ENCODE assay signal across 13 cellular contexts in genomic region chr2:233422649-233423435, GRCh38.
DNase-seq lines count a peak whose midpoint lies in the region; ATAC-seq and TF ChIP-seq lines count a peak whose summit lies in the region.
"Had no signal": no experiment of that assay in that cellular context is flagged by ENCODE, and none has a peak within 500 bp of the region (broad histone marks: within the 10 kb centered on the region; RNA-seq: fewer than 3 reads in every experiment).

No MANE protein-coding gene starts in this region.

- peaks cover 28% of the 10 kb centered on the region for H3K4me1 Mint-ChIP-seq in Caco-2 (ENCODE audit: low read depth, unreplicated experiment)

- POLR2A ChIA-PET in Caco-2 (lab: Charles Lee), result no interaction called here
- POLR2A ChIA-PET in OCI-LY7 (lab: Charles Lee), result interaction anchor here (0.5 to 1.4 kb wide), 7 partner anchors 15 to 1008 kb away, joined by 3 to 5 read pairs (median 3); no protein-coding TSS in a partner anchor

- H3K79me2 ChIP-seq in OCI-LY7 (ENCODE audit: insufficient read depth, low read depth, low read length), result peaks cover 45% of the 10 kb centered on the region

- no peaks in the 10 kb centered on the region for H3K9me2 ChIP-seq in OCI-LY7 (ENCODE audit: insufficient read depth, low read length)

- ATAC-seq in psoas muscle (peak in 2 of 4 donors; percentile 26 to 44), GM19328 (IDR thresholded peaks at IDR 0.05; ENCODE audit: unreplicated experiment) (no peak), foreskin keratinocyte (no peak)

- H3K9me3 ChIP-seq in Caco-2 (no peaks in the 10 kb centered on the region), OCI-LY7 (ENCODE audit: low read length) (0 out of 2 replicates have a peak, but pooled peaks cover 7% of the 10 kb centered on the region), psoas muscle (no peaks in the 10 kb centered on the region)
- H3K9me3 ChIP-seq in effector memory CD4-positive, alpha-beta T cell (ENCODE audit: control insufficient read depth, low read length), result no peaks in the 10 kb centered on the region
- H3K9me3 ChIP-seq: thoracic aorta had no signal

- H3K36me3 ChIP-seq in Caco-2 (ENCODE audit: control insufficient read depth, insufficient read depth, low read length), result no peaks in the 10 kb centered on the region
- peaks cover 33% of the 10 kb centered on the region for H3K36me3 ChIP-seq in OCI-LY7 (ENCODE audit: insufficient read depth, low read length)
- no peaks in the 10 kb centered on the region for H3K36me3 ChIP-seq in effector memory CD4-positive, alpha-beta T cell (ENCODE audit: control insufficient read depth, insufficient read depth, low read length)
- peaks cover 0 to 21% of the 10 kb centered on the region in 2 donors for H3K36me3 ChIP-seq in psoas muscle (ENCODE audit: insufficient read depth in 1 of 2, low read depth in 1 of 2)
- H3K36me3 ChIP-seq: thoracic aorta had no signal

- no peaks in the 10 kb centered on the region for H3K9me3 Mint-ChIP-seq in Caco-2 (ENCODE audit: unreplicated experiment)

- H3K4me3 Mint-ChIP-seq in Caco-2 (ENCODE audit: unreplicated experiment), result no peak overlapping the region
- H3K4me3 Mint-ChIP-seq: brain had no signal

- peak overlapping the region; percentile 75 for H3K4me2 ChIP-seq in OCI-LY7 (ENCODE audit: low read length)

- no peaks in the 10 kb centered on the region for H3K27me3 Mint-ChIP-seq in Caco-2 (ENCODE audit: insufficient read depth, unreplicated experiment)

- no peaks in the 10 kb centered on the region for H4K20me1 ChIP-seq in OCI-LY7 (ENCODE audit: insufficient read depth, low read length)

- H3K27ac Mint-ChIP-seq in Caco-2 (ENCODE audit: unreplicated experiment), result peak overlapping the region; percentile 86

- peaks cover 19% of the 10 kb centered on the region for H3K4me1 ChIP-seq in Caco-2
- H3K4me1 ChIP-seq in OCI-LY7 (ENCODE audit: insufficient read depth, low read length, poor library complexity, severe bottlenecking), result peaks cover 52% of the 10 kb centered on the region
- H3K4me1 ChIP-seq in effector memory CD4-positive, alpha-beta T cell (ENCODE audit: control insufficient read depth, insufficient read depth, low read length, poor library complexity, severe bottlenecking), result peaks cover 65% of the 10 kb centered on the region
- peaks cover 64% of the 10 kb centered on the region for H3K4me1 ChIP-seq in psoas muscle
- no peaks in the 10 kb centered on the region for H3K4me1 ChIP-seq in foreskin keratinocyte

- no peak for DNase-seq in Caco-2
- DNase-seq in OCI-LY7 (ENCODE audit: low spot score), result no peak
- DNase-seq in effector memory CD4-positive, alpha-beta T cell, result no peak
- no peak for DNase-seq in psoas muscle
- no peak for DNase-seq in C1 segment of cervical spinal cord (lab: John Stamatoyannopoulos, UW)
- no peak for DNase-seq in foreskin keratinocyte
- DNase-seq: DMS 273 treated with DMSO at 0.1 percent for 48 hours, hypothalamus, MM.1S, right cardiac atrium had no signal

- WGBS in psoas muscle, 3 donors, result 60 to 78% (median 67%) methylated on average over 9 of the region's 9 CpGs

- CTCF ChIA-PET in Caco-2 (lab: Charles Lee) (no interaction called here), OCI-LY7 (lab: Charles Lee; ENCODE audit: unreplicated experiment) (no interaction called here)

- BruUV-seq in Caco-2 (replicated peaks; lab: Mats Ljungman, UMichigan) (TSS peak; percentile 90), OCI-LY7 (replicated peaks; lab: Mats Ljungman, UMichigan) (no TSS peak)

- H3K4me3 ChIP-seq in Caco-2 (ENCODE audit: low read depth, low read length) (no peak overlapping the region), OCI-LY7 (ENCODE audit: low read depth, low read length, poor library complexity, severe bottlenecking) (no peak overlapping the region), psoas muscle (peak overlapping the region; percentile 77)
- H3K4me3 ChIP-seq in effector memory CD4-positive, alpha-beta T cell (ENCODE audit: insufficient read depth, low read depth, low read length, poor library complexity, severe bottlenecking), result peak overlapping the region; percentile 12

- H3K27ac ChIP-seq in OCI-LY7 (ENCODE audit: low read depth, low read length, poor library complexity, severe bottlenecking), result peak overlapping the region; percentile 69
- peak overlapping the region; percentile 73 for H3K27ac ChIP-seq in effector memory CD4-positive, alpha-beta T cell (ENCODE audit: insufficient read depth, low read length, poor library complexity, severe bottlenecking)
- H3K27ac ChIP-seq in psoas muscle, result peak overlapping the region; percentile 96
- H3K27ac ChIP-seq in foreskin keratinocyte, result no peak overlapping the region

- intact Hi-C loops in Caco-2 (cut with micrococcal nuclease; ENCODE audit: unreplicated experiment) (no loop called here), OCI-LY7 (cut with micrococcal nuclease; ENCODE audit: unreplicated experiment) (no loop called here), psoas muscle (cut with DNase I) (no loop called here)

- H3K27me3 ChIP-seq in Caco-2 (replicated peaks; ENCODE audit: control insufficient read depth, insufficient read depth, low read length) (no peaks in the 10 kb centered on the region), psoas muscle (ENCODE audit: insufficient read depth in 3 of 3, low read length in 2 of 3) (no peaks in the 10 kb centered on the region), foreskin keratinocyte (no peaks in the 10 kb centered on the region)
- H3K27me3 ChIP-seq in effector memory CD4-positive, alpha-beta T cell (replicated peaks; ENCODE audit: control insufficient read depth, insufficient read depth, low read length, poor library complexity, severe bottlenecking), result no peaks in the 10 kb centered on the region

- TF ChIP-seq CTCF in Caco-2 (IDR thresholded peaks at IDR 0.05; ENCODE audit: insufficient read depth in 1 of 2, low read depth in 1 of 2, low read length in 1 of 2, severe bottlenecking in 1 of 2, unreplicated experiment in 1 of 2) (no peak), OCI-LY7 (conservative IDR thresholded peaks at IDR 0.05; ENCODE audit: low read length) (no peak), psoas muscle (IDR thresholded peaks at IDR 0.05) (no peak), foreskin keratinocyte (conservative IDR thresholded peaks at IDR 0.05) (no peak)

- H2AFZ ChIP-seq in OCI-LY7 (ENCODE audit: low read length), result no peak overlapping the region

- H3K36me3 Mint-ChIP-seq in Caco-2 (ENCODE audit: insufficient read depth, unreplicated experiment), result peaks cover 81% of the 10 kb centered on the region

Comparison
In these comparisons a context has a peak if more than half of its experiments do, and no peak if none do; other contexts are left out.
1. H3K4me3 ChIP-seq: peak in effector memory CD4-positive, alpha-beta T cell (single experiment) and psoas muscle (single experiment); none in Caco-2 (single experiment) and OCI-LY7 (single experiment).